17 cellular contexts compared by ENCODE assay signal in the genomic region with DNA sequence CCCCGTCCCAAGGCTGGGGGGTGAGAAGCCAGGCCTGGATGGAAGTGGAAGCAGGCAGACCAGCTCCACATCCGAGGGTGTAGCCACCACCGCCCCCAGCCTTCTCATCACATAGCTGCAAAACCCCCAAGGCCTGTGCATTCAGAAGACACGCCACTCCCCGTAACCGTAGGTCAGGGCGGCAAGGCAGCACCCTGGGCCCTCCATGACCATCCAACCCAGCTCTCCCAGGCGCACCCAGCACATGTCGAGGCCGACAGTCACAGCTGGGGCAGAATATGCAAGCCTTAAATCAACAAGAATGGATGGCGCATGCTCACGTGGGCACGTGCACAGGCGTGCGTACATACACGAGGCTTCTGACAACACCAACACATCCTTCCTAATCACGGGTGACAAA. TPM values are rescaled to one million over a fixed set of nuclear protein-coding genes. Genes with fewer than 3 reads are reported as not detected.
DNase-seq lines count a peak whose midpoint lies in the region; ATAC-seq and TF ChIP-seq lines count a peak whose summit lies in the region.
"Had no signal": no experiment of that assay in that cellular context is flagged by ENCODE, and none has a peak within 500 bp of the region (broad histone marks: within the 10 kb centered on the region; RNA-seq: fewer than 3 reads in every experiment).

No MANE protein-coding gene starts in this region.

- peaks cover 13% of the 10 kb centered on the region for H3K4me1 ChIP-seq in lower lobe of right lung
- H3K4me1 ChIP-seq in spleen: peaks cover 0 to 32% (median 7%) of the 10 kb centered on the region in 6 donors

- peaks cover 17% of the 10 kb centered on the region for H3K4me1 Mint-ChIP-seq in WTC11
- H3K4me1 Mint-ChIP-seq: CD4-positive, CD25-positive, alpha-beta regulatory T cell had no signal

- H3K4me3 Mint-ChIP-seq in WTC11: no peak overlapping the region
- H3K4me3 Mint-ChIP-seq: CD4-positive, CD25-positive, alpha-beta regulatory T cell had no signal

- H3K27me3 ChIP-seq in lower lobe of right lung (ENCODE audit: low read depth) (no peaks in the 10 kb centered on the region), spleen (replicated peaks in 1 of 7) (no peaks in the 10 kb centered on the region)

- POLR2A ChIA-PET in WTC11 (lab: Charles Lee): no interaction called here

- no peak for TF ChIP-seq POLR2A in spleen (IDR thresholded peaks at IDR 0.05)

- H3K27ac Mint-ChIP-seq in WTC11: peak overlapping the region; percentile 74; the same call in 1 of the 2 replicates
- H3K27ac Mint-ChIP-seq: CD4-positive, CD25-positive, alpha-beta regulatory T cell had no signal

- no peaks in the 10 kb centered on the region for H3K9me3 Mint-ChIP-seq in WTC11
- H3K9me3 Mint-ChIP-seq: CD4-positive, CD25-positive, alpha-beta regulatory T cell had no signal

- no peak overlapping the region for H3K27ac ChIP-seq in lower lobe of right lung
- H3K27ac ChIP-seq in spleen: no peak overlapping the region
- H3K27ac ChIP-seq: PC-9 had no signal

- H3K4me3 ChIP-seq in lower lobe of right lung (no peak overlapping the region), spleen (no peak overlapping the region)
- H3K4me3 ChIP-seq: PC-9 had no signal

- H3K36me3 Mint-ChIP-seq in WTC11: peaks cover under 1% of the 10 kb centered on the region; the same call in 1 of the 2 replicates
- H3K36me3 Mint-ChIP-seq: CD4-positive, CD25-positive, alpha-beta regulatory T cell had no signal

- ATAC-seq in WTC11: no peak
- no peak for ATAC-seq in lower lobe of right lung
- ATAC-seq: HCT116 had no signal

- 66 to 87% (median 76%) methylated on average over 12 to 17 of the region's 17 CpGs for WGBS in spleen, 5 donors

- no peak for TF ChIP-seq CTCF in WTC11 (IDR thresholded peaks at IDR 0.05)
- no peak for TF ChIP-seq CTCF in lower lobe of right lung (IDR thresholded peaks at IDR 0.05)
- no peak for TF ChIP-seq CTCF in spleen (IDR thresholded peaks at IDR 0.05 in 8 of 11, conservative IDR thresholded peaks at IDR 0.05 in 3 of 11)

- H3K9me3 ChIP-seq in lower lobe of right lung (no peaks in the 10 kb centered on the region), spleen (no peaks in the 10 kb centered on the region)

- intact Hi-C loops in lower lobe of right lung (cut with DNase I) (no loop called here), spleen (cut with DNase I; ENCODE audit: low total_unique reads) (no loop called here)

- H3K36me3 ChIP-seq in lower lobe of right lung (peaks cover 11% of the 10 kb centered on the region), spleen (peaks cover 0 to 25% (median 0%) of the 10 kb centered on the region in 6 donors)

- DNase-seq in CD1c-positive myeloid dendritic cell (ENCODE audit: extremely low spot score) (peak; percentile 41), WTC11 (ENCODE audit: low spot score) (no peak), lower lobe of right lung (peak; percentile 41), spleen (peak; percentile 54), putamen (ENCODE audit: low spot score) (no peak), kidney tubule cell (ENCODE audit: low spot score) (no peak), medulla oblongata (ENCODE audit: extremely low spot score) (no peak)
- DNase-seq: CD4-positive, CD25-positive, alpha-beta regulatory T cell; Kasumi-1; MM.1S; NCI-H1092 treated with DMSO at 0.1 percent for 48 hours; NCI-H1694 treated with DMSO at 0.1 percent for 48 hours; NCI-H2107; NCI-H2227 treated with DMSO at 0.1 percent for 48 hours; NCI-H524; PC-9 had no signal

- CTCF ChIA-PET in WTC11 (lab: Charles Lee): interaction anchor here (1.2 to 1.3 kb wide), 3 partner anchors 16 to 54 kb away, joined by 3 to 4 read pairs (median 3); no protein-coding TSS in a partner anchor

- H3K27me3 Mint-ChIP-seq in WTC11 (ENCODE audit: low read depth): no peaks in the 10 kb centered on the region
- H3K27me3 Mint-ChIP-seq: CD4-positive, CD25-positive, alpha-beta regulatory T cell had no signal

TF ChIP-seq in WTC11, 78 proteins besides CTCF, POLR2A, EP300 and RAD21 (continues in another document):
- TF ChIP-seq ELF4 (CRISPR knock-in tag; IDR thresholded peaks at IDR 0.05; ENCODE audit: low read depth): no peak
- TF ChIP-seq, protein P1, sequence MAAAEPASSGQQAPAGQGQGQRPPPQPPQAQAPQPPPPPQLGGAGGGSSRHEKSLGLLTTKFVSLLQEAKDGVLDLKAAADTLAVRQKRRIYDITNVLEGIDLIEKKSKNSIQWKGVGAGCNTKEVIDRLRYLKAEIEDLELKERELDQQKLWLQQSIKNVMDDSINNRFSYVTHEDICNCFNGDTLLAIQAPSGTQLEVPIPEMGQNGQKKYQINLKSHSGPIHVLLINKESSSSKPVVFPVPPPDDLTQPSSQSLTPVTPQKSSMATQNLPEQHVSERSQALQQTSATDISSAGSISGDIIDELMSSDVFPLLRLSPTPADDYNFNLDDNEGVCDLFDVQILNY (CRISPR knock-in tag; IDR thresholded peaks at IDR 0.05): no peak
- TF ChIP-seq, protein P2, sequence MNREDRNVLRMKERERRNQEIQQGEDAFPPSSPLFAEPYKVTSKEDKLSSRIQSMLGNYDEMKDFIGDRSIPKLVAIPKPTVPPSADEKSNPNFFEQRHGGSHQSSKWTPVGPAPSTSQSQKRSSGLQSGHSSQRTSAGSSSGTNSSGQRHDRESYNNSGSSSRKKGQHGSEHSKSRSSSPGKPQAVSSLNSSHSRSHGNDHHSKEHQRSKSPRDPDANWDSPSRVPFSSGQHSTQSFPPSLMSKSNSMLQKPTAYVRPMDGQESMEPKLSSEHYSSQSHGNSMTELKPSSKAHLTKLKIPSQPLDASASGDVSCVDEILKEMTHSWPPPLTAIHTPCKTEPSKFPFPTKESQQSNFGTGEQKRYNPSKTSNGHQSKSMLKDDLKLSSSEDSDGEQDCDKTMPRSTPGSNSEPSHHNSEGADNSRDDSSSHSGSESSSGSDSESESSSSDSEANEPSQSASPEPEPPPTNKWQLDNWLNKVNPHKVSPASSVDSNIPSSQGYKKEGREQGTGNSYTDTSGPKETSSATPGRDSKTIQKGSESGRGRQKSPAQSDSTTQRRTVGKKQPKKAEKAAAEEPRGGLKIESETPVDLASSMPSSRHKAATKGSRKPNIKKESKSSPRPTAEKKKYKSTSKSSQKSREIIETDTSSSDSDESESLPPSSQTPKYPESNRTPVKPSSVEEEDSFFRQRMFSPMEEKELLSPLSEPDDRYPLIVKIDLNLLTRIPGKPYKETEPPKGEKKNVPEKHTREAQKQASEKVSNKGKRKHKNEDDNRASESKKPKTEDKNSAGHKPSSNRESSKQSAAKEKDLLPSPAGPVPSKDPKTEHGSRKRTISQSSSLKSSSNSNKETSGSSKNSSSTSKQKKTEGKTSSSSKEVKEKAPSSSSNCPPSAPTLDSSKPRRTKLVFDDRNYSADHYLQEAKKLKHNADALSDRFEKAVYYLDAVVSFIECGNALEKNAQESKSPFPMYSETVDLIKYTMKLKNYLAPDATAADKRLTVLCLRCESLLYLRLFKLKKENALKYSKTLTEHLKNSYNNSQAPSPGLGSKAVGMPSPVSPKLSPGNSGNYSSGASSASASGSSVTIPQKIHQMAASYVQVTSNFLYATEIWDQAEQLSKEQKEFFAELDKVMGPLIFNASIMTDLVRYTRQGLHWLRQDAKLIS (CRISPR knock-in tag; IDR thresholded peaks at IDR 0.05; ENCODE audit: borderline replicate concordance): no peak
- TF ChIP-seq OVOL2 (CRISPR knock-in tag; IDR thresholded peaks at IDR 0.05; ENCODE audit: borderline replicate concordance): no peak
- TF ChIP-seq ZNF219 (CRISPR knock-in tag; IDR thresholded peaks at IDR 0.05; ENCODE audit: borderline replicate concordance): no peak
- no peak for TF ChIP-seq FOXP1 (CRISPR knock-in tag; IDR thresholded peaks at IDR 0.05; ENCODE audit: borderline replicate concordance)
- TF ChIP-seq FOXJ3 (CRISPR knock-in tag; IDR thresholded peaks at IDR 0.05; ENCODE audit: borderline replicate concordance): no peak
- TF ChIP-seq, protein P3, sequence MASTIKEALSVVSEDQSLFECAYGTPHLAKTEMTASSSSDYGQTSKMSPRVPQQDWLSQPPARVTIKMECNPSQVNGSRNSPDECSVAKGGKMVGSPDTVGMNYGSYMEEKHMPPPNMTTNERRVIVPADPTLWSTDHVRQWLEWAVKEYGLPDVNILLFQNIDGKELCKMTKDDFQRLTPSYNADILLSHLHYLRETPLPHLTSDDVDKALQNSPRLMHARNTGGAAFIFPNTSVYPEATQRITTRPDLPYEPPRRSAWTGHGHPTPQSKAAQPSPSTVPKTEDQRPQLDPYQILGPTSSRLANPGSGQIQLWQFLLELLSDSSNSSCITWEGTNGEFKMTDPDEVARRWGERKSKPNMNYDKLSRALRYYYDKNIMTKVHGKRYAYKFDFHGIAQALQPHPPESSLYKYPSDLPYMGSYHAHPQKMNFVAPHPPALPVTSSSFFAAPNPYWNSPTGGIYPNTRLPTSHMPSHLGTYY (CRISPR knock-in tag; IDR thresholded peaks at IDR 0.05): no peak
- no peak for TF ChIP-seq NFE2L1 (CRISPR knock-in tag; IDR thresholded peaks at IDR 0.05)
- TF ChIP-seq, protein P4, sequence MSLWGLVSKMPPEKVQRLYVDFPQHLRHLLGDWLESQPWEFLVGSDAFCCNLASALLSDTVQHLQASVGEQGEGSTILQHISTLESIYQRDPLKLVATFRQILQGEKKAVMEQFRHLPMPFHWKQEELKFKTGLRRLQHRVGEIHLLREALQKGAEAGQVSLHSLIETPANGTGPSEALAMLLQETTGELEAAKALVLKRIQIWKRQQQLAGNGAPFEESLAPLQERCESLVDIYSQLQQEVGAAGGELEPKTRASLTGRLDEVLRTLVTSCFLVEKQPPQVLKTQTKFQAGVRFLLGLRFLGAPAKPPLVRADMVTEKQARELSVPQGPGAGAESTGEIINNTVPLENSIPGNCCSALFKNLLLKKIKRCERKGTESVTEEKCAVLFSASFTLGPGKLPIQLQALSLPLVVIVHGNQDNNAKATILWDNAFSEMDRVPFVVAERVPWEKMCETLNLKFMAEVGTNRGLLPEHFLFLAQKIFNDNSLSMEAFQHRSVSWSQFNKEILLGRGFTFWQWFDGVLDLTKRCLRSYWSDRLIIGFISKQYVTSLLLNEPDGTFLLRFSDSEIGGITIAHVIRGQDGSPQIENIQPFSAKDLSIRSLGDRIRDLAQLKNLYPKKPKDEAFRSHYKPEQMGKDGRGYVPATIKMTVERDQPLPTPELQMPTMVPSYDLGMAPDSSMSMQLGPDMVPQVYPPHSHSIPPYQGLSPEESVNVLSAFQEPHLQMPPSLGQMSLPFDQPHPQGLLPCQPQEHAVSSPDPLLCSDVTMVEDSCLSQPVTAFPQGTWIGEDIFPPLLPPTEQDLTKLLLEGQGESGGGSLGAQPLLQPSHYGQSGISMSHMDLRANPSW (CRISPR knock-in tag; conservative IDR thresholded peaks at IDR 0.05; ENCODE audit: low read depth): no peak
- no peak for TF ChIP-seq PRRX2 (CRISPR knock-in tag; IDR thresholded peaks at IDR 0.05)

RNA-seq across cellular contexts. Expression of a gene that starts 52.7 kb away (rescaled TPM):
- total RNA-seq in WTC11 (2021) (31.1 to 39.7 TPM (median 34.9 TPM) in 3 replicates), lower lobe of right lung (26.9 TPM), spleen (10 to 100 TPM; 17.9 to 39.2 (median 31.3) TPM)
- polyA plus RNA-seq in spleen: 10 to 100 TPM; 14.2 to 25.0 (median 15.0) TPM

Comparison
In these comparisons a context has a peak if more than half of its experiments do, and no peak if none do; other contexts are left out.
1. DNase-seq: peak in CD1c-positive myeloid dendritic cell (single experiment), lower lobe of right lung (single experiment) and spleen (single experiment); none in WTC11 (single experiment), putamen (single experiment), kidney tubule cell (single experiment) and medulla oblongata (single experiment).